18 cellular contexts compared by ENCODE assay signal in the genomic region with DNA sequence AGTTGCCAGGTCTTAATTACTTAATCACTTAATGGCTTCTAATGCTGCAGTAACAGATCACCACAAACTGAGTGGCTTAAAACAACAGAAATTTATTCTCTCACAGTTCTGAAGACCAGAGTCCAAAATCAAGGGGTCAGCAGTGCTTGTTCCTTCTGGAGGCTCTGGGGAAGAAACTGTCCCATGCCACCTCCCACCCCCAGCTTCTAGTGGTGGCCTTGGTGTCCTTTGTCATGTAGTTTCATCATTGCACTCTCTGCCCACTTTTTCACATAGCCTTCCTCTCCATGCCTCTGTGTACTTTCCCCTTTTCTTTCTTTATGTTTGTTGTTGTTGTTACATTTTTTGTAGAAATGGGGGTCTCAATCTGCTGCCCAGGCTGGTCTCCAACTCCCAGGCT.
"Had no signal": no experiment of that assay in that cellular context is flagged by ENCODE, and none has a peak within 500 bp of the region (broad histone marks: within the 10 kb centered on the region; RNA-seq: fewer than 3 reads in every experiment).

No MANE protein-coding gene starts in this region.

- ATAC-seq: activated naive CD4-positive, alpha-beta T cell treated with anti-CD3 and anti-CD28 coated beads, Interleukin-2, amount 50 U/mL, for 72 hours; heart right ventricle; naive thymus-derived CD8-positive, alpha-beta T cell; stimulated activated naive B cell treated with anti-CD40 and anti-IgM and Interleukin-4, amounts not matched to agents 10 μg/mL and 1 μg/mL and 100 μg/mL, for 72 hours had no signal

- H3K4me3 ChIP-seq: cardiac muscle cell, esophagus squamous epithelium, heart right ventricle, spleen, thyroid gland had no signal

- H3K36me3 ChIP-seq: cardiac muscle cell, esophagus squamous epithelium, heart right ventricle, spleen, thyroid gland had no signal

- H3K9me3 ChIP-seq: esophagus squamous epithelium, heart right ventricle, spleen, thyroid gland had no signal

- DNase-seq: activated CD4-positive, alpha-beta memory T cell treated with anti-CD3 and anti-CD28 coated beads for 36 hours; activated gamma-delta T cell treated with Interleukin-2 at 50 U/mL for 16 hours; activated T-cell treated with anti-CD3 and anti-CD28 coated beads, Interleukin-2, amount 50 U/mL, for 1 hour; effector CD8-positive, alpha-beta T cell; esophagus squamous epithelium; heart right ventricle; kidney glomerular epithelial cell; mesenchymal stem cell; naive thymus-derived CD8-positive, alpha-beta T cell; nucleus accumbens; stimulated activated CD4-positive, alpha-beta T cell treated with anti-CD3 and anti-CD28 coated beads, Interleukin-4, amount 100 ng/mL, for 4 hours; stimulated activated naive B cell treated with anti-CD40 and anti-IgM and Interleukin-4, amounts not matched to agents 10 μg/mL and 1 μg/mL and 100 μg/mL, for 72 hours; T1000; thyroid gland had no signal

- H3K27me3 ChIP-seq: cardiac muscle cell, esophagus squamous epithelium, heart right ventricle, spleen, thyroid gland had no signal

- H3K27ac ChIP-seq: cardiac muscle cell, esophagus squamous epithelium, heart right ventricle, spleen, thyroid gland had no signal

- H3K27ac Mint-ChIP-seq: activated CD4-positive, alpha-beta memory T cell treated with anti-CD3 and anti-CD28 coated beads for 36 hours; dendritic cell treated with granulocyte-macrophage colony-stimulating factor and Interleukin-4, amounts not matched to agents 40 ng/mL and 50 ng/mL, for 4 days; stimulated activated naive B cell treated with anti-CD40 and anti-IgM and Interleukin-4, amounts not matched to agents 10 μg/mL and 1 μg/mL and 100 μg/mL, for 72 hours had no signal

- H3K9me3 Mint-ChIP-seq: activated CD4-positive, alpha-beta memory T cell treated with anti-CD3 and anti-CD28 coated beads for 36 hours; activated naive CD4-positive, alpha-beta T cell treated with anti-CD3 and anti-CD28 coated beads, Interleukin-2, amount 50 U/mL, for 72 hours; dendritic cell treated with granulocyte-macrophage colony-stimulating factor and Interleukin-4, amounts not matched to agents 40 ng/mL and 50 ng/mL, for 4 days had no signal

- H3K4me3 Mint-ChIP-seq: activated CD4-positive, alpha-beta memory T cell treated with anti-CD3 and anti-CD28 coated beads for 36 hours; dendritic cell treated with granulocyte-macrophage colony-stimulating factor and Interleukin-4, amounts not matched to agents 40 ng/mL and 50 ng/mL, for 4 days; stimulated activated naive B cell treated with anti-CD40 and anti-IgM and Interleukin-4, amounts not matched to agents 10 μg/mL and 1 μg/mL and 100 μg/mL, for 72 hours had no signal
